17 cellular contexts compared by ENCODE assay signal in the genomic region with DNA sequence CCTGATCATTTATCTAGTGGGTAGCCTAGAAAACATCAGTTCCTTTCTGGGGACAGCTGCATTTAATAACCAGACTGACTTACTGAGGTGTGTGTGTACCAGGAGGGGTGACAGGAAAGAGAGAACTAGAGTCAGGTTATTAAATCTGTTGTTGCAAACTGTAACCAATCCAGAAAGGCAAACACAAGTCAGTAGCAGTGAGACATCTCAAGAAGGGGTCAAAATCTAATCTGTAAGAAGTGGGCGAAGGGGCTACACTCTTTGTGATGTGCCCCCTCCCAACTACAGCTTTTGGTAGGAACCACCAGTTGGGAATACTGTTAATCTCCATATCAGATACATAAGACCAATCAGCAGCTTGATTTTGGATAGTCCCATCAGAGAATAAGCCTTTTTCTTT.
"Had no signal": no experiment of that assay in that cellular context is flagged by ENCODE, and none has a peak within 500 bp of the region (broad histone marks: within the 10 kb centered on the region; RNA-seq: fewer than 3 reads in every experiment).

No MANE protein-coding gene starts in this region.

- H3K4me3 Mint-ChIP-seq: stimulated activated effector memory CD8-positive, alpha-beta T cell treated with anti-CD3 and anti-CD28 coated beads, Interleukin-12 subunit alpha, Interleukin-12 subunit beta, amount 100 ng/mL, for 72 hours had no signal

- FAIRE-seq: frontal cortex, keratinocyte, pancreas had no signal

- H3K36me3 ChIP-seq: thyroid gland had no signal

- H3K27ac ChIP-seq: lower lobe of right lung, pancreas, stomach, thyroid gland, vagina had no signal

- H3K4me3 ChIP-seq: lower lobe of right lung, pancreas, stomach, thyroid gland, vagina had no signal

- H3K27me3 ChIP-seq: pancreas, stomach, thyroid gland, vagina had no signal

- ATAC-seq: lower lobe of right lung; pancreas; sciatic nerve; stimulated activated effector memory CD8-positive, alpha-beta T cell treated with anti-CD3 and anti-CD28 coated beads, Interleukin-12 subunit alpha, Interleukin-12 subunit beta, amount 100 ng/mL, for 72 hours had no signal

- H3K9me3 ChIP-seq: lower lobe of right lung, pancreas, stomach, thyroid gland, vagina had no signal

- H3K4me1 ChIP-seq: lower lobe of right lung, vagina had no signal

- DNase-seq: cortex of kidney; effector CD4-positive, alpha-beta T cell; head of caudate nucleus; left ventricle myocardium superior; lower lobe of right lung; occipital lobe; pancreas; stimulated activated CD4-positive, alpha-beta T cell treated with anti-CD3 and anti-CD28 coated beads, Interleukin-2, amount 100 ng/mL, for 24 hours; stimulated activated CD4-positive, alpha-beta T cell treated with anti-CD3 and anti-CD28 coated beads, Interleukin-4, amount 100 ng/mL, for 24 hours; stimulated activated naive CD4-positive, alpha-beta T cell treated with Interleukin-2 at 50 U/mL for 16 hours; stomach; thyroid gland had no signal

- H3K27ac Mint-ChIP-seq: stimulated activated effector memory CD8-positive, alpha-beta T cell treated with anti-CD3 and anti-CD28 coated beads, Interleukin-12 subunit alpha, Interleukin-12 subunit beta, amount 100 ng/mL, for 72 hours had no signal

- H3K9me3 Mint-ChIP-seq: stimulated activated effector memory CD8-positive, alpha-beta T cell treated with anti-CD3 and anti-CD28 coated beads, Interleukin-12 subunit alpha, Interleukin-12 subunit beta, amount 100 ng/mL, for 72 hours had no signal
